In the genomic region with DNA sequence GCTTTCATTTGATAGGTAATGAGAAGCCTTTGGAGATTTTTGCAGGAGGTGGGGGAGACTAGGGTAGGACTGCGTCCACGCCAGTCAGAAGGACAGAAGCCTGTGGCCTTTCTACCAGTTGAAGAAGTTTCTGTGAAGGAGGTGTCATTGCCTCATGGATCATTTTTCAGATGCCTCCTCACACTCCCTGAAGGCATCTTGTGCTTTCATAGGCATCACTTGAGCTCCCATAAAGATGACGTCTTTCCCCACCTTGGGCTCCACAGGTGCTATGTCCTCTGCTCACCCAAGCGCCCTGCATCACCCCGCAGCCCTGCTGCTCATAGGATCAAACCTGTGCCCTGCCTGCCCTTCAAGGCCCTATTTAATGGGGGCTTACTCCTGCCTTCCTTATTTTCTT, we compare ENCODE assay signal across 31 cellular contexts. TPM values are rescaled to one million over a fixed set of nuclear protein-coding genes. Genes with fewer than 3 reads are reported as not detected.
"Had no signal": no experiment of that assay in that cellular context is flagged by ENCODE, and none has a peak within 500 bp of the region (broad histone marks: within the 10 kb centered on the region; RNA-seq: fewer than 3 reads in every experiment).

No MANE protein-coding gene starts in this region.

- DNase-seq: activated CD4-positive, alpha-beta memory T cell treated with anti-CD3 and anti-CD28 coated beads for 36 hours; activated CD4-positive, alpha-beta T cell treated with anti-CD3 and anti-CD28 coated beads, Interleukin-2, amount 10 ng/mL, durations not matched to agents 24 days and 14 days; activated CD4-positive, CD25-positive, alpha-beta regulatory T cell treated with anti-CD3 and anti-CD28 coated beads, Interleukin-2, amount 50 U/mL, for 72 hours; activated effector memory CD4-positive, alpha-beta T cell treated with anti-CD3 and anti-CD28 coated beads, Interleukin-2, amount 50 U/mL, for 16 hours; activated naive CD4-positive, alpha-beta T cell treated with anti-CD3 and anti-CD28 coated beads for 36 hours; activated naive CD8-positive, alpha-beta T cell treated with anti-CD3 and anti-CD28 coated beads for 36 hours; activated T-cell treated with anti-CD3 and anti-CD28 coated beads, Interleukin-2, amount 50 U/mL, for 1 hour; aorta; body of pancreas; dermis blood vessel endothelial cell; effector CD8-positive, alpha-beta T cell; left colon; midbrain; naive thymus-derived CD4-positive, alpha-beta T cell; occipital lobe; psoas muscle; stimulated activated CD4-positive, alpha-beta T cell treated with anti-CD3 and anti-CD28 coated beads, Interleukin-1b, Interleukin-23, amount 100 ng/mL, for 48 hours; stimulated activated CD4-positive, alpha-beta T cell treated with anti-CD3 and anti-CD28 coated beads, Interleukin-4, amount 100 ng/mL, for 4 hours; stimulated activated naive B cell treated with anti-CD40 and anti-IgM and Interleukin-4, amounts not matched to agents 10 μg/mL and 1 μg/mL and 100 μg/mL, for 72 hours; T1000 had no signal

- FAIRE-seq: colon, keratinocyte had no signal

- H3K9ac ChIP-seq: neural progenitor cell, parathyroid adenoma had no signal

- H3K4me1 ChIP-seq: body of pancreas, gastroesophageal sphincter, neural progenitor cell, parathyroid adenoma, psoas muscle, tibial artery had no signal

- H3K36me3 Mint-ChIP-seq: activated CD4-positive, alpha-beta memory T cell treated with anti-CD3 and anti-CD28 coated beads for 36 hours; activated naive CD8-positive, alpha-beta T cell treated with anti-CD3 and anti-CD28 coated beads for 36 hours; naive thymus-derived CD4-positive, alpha-beta T cell; neural progenitor cell; stimulated activated naive B cell treated with anti-CD40 and anti-IgM and Interleukin-4, amounts not matched to agents 10 μg/mL and 1 μg/mL and 100 μg/mL, for 72 hours had no signal

- H3K9me3 Mint-ChIP-seq: activated CD4-positive, alpha-beta memory T cell treated with anti-CD3 and anti-CD28 coated beads for 36 hours; activated CD4-positive, alpha-beta T cell treated with anti-CD3 and anti-CD28 coated beads, Interleukin-2, amount 10 ng/mL, durations not matched to agents 24 days and 14 days; activated naive CD4-positive, alpha-beta T cell treated with anti-CD3 and anti-CD28 coated beads for 36 hours; activated naive CD8-positive, alpha-beta T cell treated with anti-CD3 and anti-CD28 coated beads for 36 hours; activated T-helper 1 cell treated with anti-CD3 and anti-CD28 coated beads, Interleukin-12 subunit alpha, Interleukin-12 subunit beta, Interleukin-2, Interleukin-4 antibody, amounts not matched to agents 30 ng/mL and 10 ng/mL and 1 ng/mL, durations not matched to agents 14 hours and 24 hours and 36 hours; neural progenitor cell; stimulated activated naive B cell treated with anti-CD40 and anti-IgM and Interleukin-4, amounts not matched to agents 10 μg/mL and 1 μg/mL and 100 μg/mL, for 72 hours had no signal

- H3K27ac Mint-ChIP-seq: activated CD4-positive, alpha-beta memory T cell treated with anti-CD3 and anti-CD28 coated beads for 36 hours; activated CD4-positive, alpha-beta T cell treated with anti-CD3 and anti-CD28 coated beads, Interleukin-2, amount 10 ng/mL, durations not matched to agents 24 days and 14 days; activated naive CD4-positive, alpha-beta T cell treated with anti-CD3 and anti-CD28 coated beads for 36 hours; activated naive CD8-positive, alpha-beta T cell treated with anti-CD3 and anti-CD28 coated beads for 36 hours; activated T-helper 1 cell treated with anti-CD3 and anti-CD28 coated beads, Interleukin-12 subunit alpha, Interleukin-12 subunit beta, Interleukin-2, Interleukin-4 antibody, amounts not matched to agents 30 ng/mL and 10 ng/mL and 1 ng/mL, durations not matched to agents 14 hours and 24 hours and 36 hours; naive thymus-derived CD4-positive, alpha-beta T cell; neural progenitor cell; stimulated activated naive B cell treated with anti-CD40 and anti-IgM and Interleukin-4, amounts not matched to agents 10 μg/mL and 1 μg/mL and 100 μg/mL, for 72 hours had no signal

- H3K36me3 ChIP-seq: adrenal gland, gastroesophageal sphincter, neural progenitor cell, suprapubic skin, tibial artery had no signal

- H3K4me3 Mint-ChIP-seq: activated CD4-positive, alpha-beta memory T cell treated with anti-CD3 and anti-CD28 coated beads for 36 hours; activated CD4-positive, alpha-beta T cell treated with anti-CD3 and anti-CD28 coated beads, Interleukin-2, amount 10 ng/mL, durations not matched to agents 24 days and 14 days; activated naive CD4-positive, alpha-beta T cell treated with anti-CD3 and anti-CD28 coated beads for 36 hours; activated naive CD8-positive, alpha-beta T cell treated with anti-CD3 and anti-CD28 coated beads for 36 hours; activated T-helper 1 cell treated with anti-CD3 and anti-CD28 coated beads, Interleukin-12 subunit alpha, Interleukin-12 subunit beta, Interleukin-2, Interleukin-4 antibody, amounts not matched to agents 30 ng/mL and 10 ng/mL and 1 ng/mL, durations not matched to agents 14 hours and 24 hours and 36 hours; naive thymus-derived CD4-positive, alpha-beta T cell; neural progenitor cell; stimulated activated naive B cell treated with anti-CD40 and anti-IgM and Interleukin-4, amounts not matched to agents 10 μg/mL and 1 μg/mL and 100 μg/mL, for 72 hours had no signal

- H3K4me1 Mint-ChIP-seq: activated CD4-positive, alpha-beta T cell treated with anti-CD3 and anti-CD28 coated beads, Interleukin-2, amount 10 ng/mL, durations not matched to agents 24 days and 14 days; activated naive CD8-positive, alpha-beta T cell treated with anti-CD3 and anti-CD28 coated beads for 36 hours; naive thymus-derived CD4-positive, alpha-beta T cell; neural progenitor cell; stimulated activated naive B cell treated with anti-CD40 and anti-IgM and Interleukin-4, amounts not matched to agents 10 μg/mL and 1 μg/mL and 100 μg/mL, for 72 hours had no signal

- H3K27ac ChIP-seq: adrenal gland, body of pancreas, hepatocyte, neural progenitor cell, parathyroid adenoma, psoas muscle, suprapubic skin, tibial artery had no signal

- H3K9me3 ChIP-seq: adrenal gland, body of pancreas, gastroesophageal sphincter, psoas muscle, suprapubic skin, tibial artery had no signal

- H3K4me3 ChIP-seq: adrenal gland, body of pancreas, gastroesophageal sphincter, hepatocyte, neural progenitor cell, psoas muscle, smooth muscle cell, suprapubic skin, tibial artery had no signal

- ATAC-seq: body of pancreas; gastroesophageal sphincter; left colon; naive thymus-derived CD4-positive, alpha-beta T cell; psoas muscle; stimulated activated naive B cell treated with anti-CD40 and anti-IgM and Interleukin-4, amounts not matched to agents 10 μg/mL and 1 μg/mL and 100 μg/mL, for 72 hours had no signal

RNA-seq across cellular contexts. Expression of a gene that starts 7.5 kb away (rescaled TPM):
- polyA plus RNA-seq: keratinocyte had no signal
